ENCODE assay signal across 16 cellular contexts in the genomic region with DNA sequence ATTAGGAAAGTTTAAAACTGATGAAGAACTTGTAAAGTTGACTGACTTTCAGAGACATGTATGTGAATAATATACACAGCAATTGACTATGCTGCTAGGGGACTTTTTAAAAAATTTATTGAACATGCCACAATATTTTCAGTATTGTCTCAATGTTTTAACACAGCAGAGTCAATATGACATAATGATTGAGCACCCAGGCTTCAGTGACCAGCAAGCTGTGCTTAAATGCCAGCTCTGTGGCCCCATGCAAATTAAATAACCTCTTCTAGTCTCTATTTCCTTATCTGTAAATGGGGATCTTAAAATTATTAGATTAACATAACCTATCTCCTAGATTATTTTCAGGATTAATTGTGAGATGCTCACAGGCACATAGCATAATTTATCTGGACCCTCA. TPM values are rescaled to one million over a fixed set of nuclear protein-coding genes. Genes with fewer than 3 reads are reported as not detected.
A peak's percentile ranks its signal among the peaks of the same experiment; 100 is the strongest.
DNase-seq lines count a peak whose midpoint lies in the region; ATAC-seq and TF ChIP-seq lines count a peak whose summit lies in the region.
"Had no signal": no experiment of that assay in that cellular context is flagged by ENCODE, and none has a peak within 500 bp of the region (broad histone marks: within the 10 kb centered on the region; RNA-seq: fewer than 3 reads in every experiment).

No MANE protein-coding gene starts in this region.

- no peak for TF ChIP-seq EP300 in sigmoid colon (IDR thresholded peaks at IDR 0.05)

- no peaks in the 10 kb centered on the region for H3K9me3 ChIP-seq in sigmoid colon
- H3K9me3 ChIP-seq: tibial artery had no signal

- no peaks in the 10 kb centered on the region for H3K36me3 ChIP-seq in sigmoid colon
- H3K36me3 ChIP-seq: tibial artery had no signal

- TF ChIP-seq POLR2A in sigmoid colon (IDR thresholded peaks at IDR 0.05), result no peak

- no peak overlapping the region for H3K4me3 ChIP-seq in sigmoid colon
- H3K4me3 ChIP-seq: tibial artery had no signal

- peaks cover 0 to 4% (median 0%) of the 10 kb centered on the region in 4 donors for H3K4me1 ChIP-seq in sigmoid colon
- H3K4me1 ChIP-seq: tibial artery had no signal

- H3K27ac ChIP-seq in sigmoid colon, result no peak overlapping the region
- H3K27ac ChIP-seq: tibial artery had no signal

- TF ChIP-seq CTCF in sigmoid colon (IDR thresholded peaks at IDR 0.05), result no peak

- intact Hi-C loops in sigmoid colon (cut with DNase I), result no loop called here

- DNase-seq in effector CD8-positive, alpha-beta T cell (lab: John Stamatoyannopoulos, UW), result no peak
- no peak for DNase-seq in stimulated activated naive CD8-positive, alpha-beta T cell treated with anti-CD3 and anti-CD28 coated beads, Interleukin-15, Interleukin-2, amounts not matched to agents 100 U/mL and 50 U/mL, for 24 hours
- DNase-seq in sigmoid colon, result no peak
- DNase-seq: activated CD8-positive, alpha-beta memory T cell treated with anti-CD3 and anti-CD28 coated beads, Interleukin-2, amount 50 U/mL, for 4 hours; activated naive CD4-positive, alpha-beta T cell treated with anti-CD3 and anti-CD28 coated beads, Interleukin-2, amount 10 ng/mL, durations not matched to agents 7 days and 5 days; hippocampal formation; left colon; NCI-H446 treated with DMSO at 0.1 percent for 48 hours; SW 1271; tibial artery had no signal

- no peaks in the 10 kb centered on the region for H3K27me3 ChIP-seq in sigmoid colon
- H3K27me3 ChIP-seq: tibial artery had no signal

- ATAC-seq in GM18499 (IDR thresholded peaks at IDR 0.05; ENCODE audit: insufficient read depth, unreplicated experiment), result peak; percentile 41
- ATAC-seq in GM19397 (IDR thresholded peaks at IDR 0.05; ENCODE audit: unreplicated experiment), result peak; percentile 36
- peak; percentile 31 for ATAC-seq in HG02870 (IDR thresholded peaks at IDR 0.05; ENCODE audit: unreplicated experiment)
- peak; percentile 43 for ATAC-seq in HG03565 (IDR thresholded peaks at IDR 0.05; ENCODE audit: unreplicated experiment)
- no peak for ATAC-seq in stimulated activated naive CD8-positive, alpha-beta T cell treated with anti-CD3 and anti-CD28 coated beads, Interleukin-15, Interleukin-2, amounts not matched to agents 100 U/mL and 50 U/mL, for 24 hours
- ATAC-seq in HG02642 (IDR thresholded peaks at IDR 0.05; ENCODE audit: poor library complexity, unreplicated experiment), result no peak
- ATAC-seq: left colon, Panc1 had no signal

RNA-seq across cellular contexts. Expression of a gene that starts 56.8 kb away (rescaled TPM):
- 1 to 10 TPM in 1 of 4 donors, under 1 TPM in 3; 0.55 to 1.1 (median 0.85) TPM for total RNA-seq in sigmoid colon
- 1 to 10 TPM in 1 of 3 donors, not detected in 2; 7.5 TPM for polyA plus RNA-seq in sigmoid colon

Comparison
In these comparisons a context has a peak if more than half of its experiments do, and no peak if none do; other contexts are left out.
1. ATAC-seq: peak in GM18499 (single experiment), GM19397 (single experiment), HG02870 (single experiment) and HG03565 (single experiment); none in stimulated activated naive CD8-positive, alpha-beta T cell treated with anti-CD3 and anti-CD28 coated beads, Interleukin-15, Interleukin-2, amounts not matched to agents 100 U/mL and 50 U/mL, for 24 hours (single experiment) and HG02642 (single experiment).